ENCODE assay signal across 20 cellular contexts in genomic region chr11:72398058-72398758, GRCh38.
"Had no signal": no experiment of that assay in that cellular context is flagged by ENCODE, and none has a peak within 500 bp of the region (broad histone marks: within the 10 kb centered on the region; RNA-seq: fewer than 3 reads in every experiment).

No MANE protein-coding gene starts in this region.

- H3K4me2 ChIP-seq: hepatocyte had no signal

- H3K79me2 ChIP-seq: hepatocyte had no signal

- H3K4me3 ChIP-seq: body of pancreas, coronary artery, hepatocyte, spleen, upper lobe of left lung had no signal

- H2AFZ ChIP-seq: hepatocyte had no signal

- H3K4me1 ChIP-seq: body of pancreas, upper lobe of left lung had no signal

- H3K27ac ChIP-seq: body of pancreas, coronary artery, hepatocyte, spleen, upper lobe of left lung had no signal

- H3K27me3 ChIP-seq: body of pancreas, hepatocyte, spleen, upper lobe of left lung had no signal

- ATAC-seq: activated naive CD4-positive, alpha-beta T cell treated with anti-CD3 and anti-CD28 coated beads, Interleukin-2, amount 50 U/mL, for 72 hours; activated T-cell treated with anti-CD3 and anti-CD28 coated beads, Interleukin-2, amount 50 U/mL, for 4 hours; body of pancreas; left colon; natural killer cell; sciatic nerve had no signal

- H3K9me3 ChIP-seq: body of pancreas, spleen, upper lobe of left lung had no signal

- DNase-seq: activated CD4-positive, alpha-beta memory T cell treated with anti-CD3 and anti-CD28 coated beads for 36 hours; activated effector memory CD4-positive, alpha-beta T cell treated with anti-CD3 and anti-CD28 coated beads, Interleukin-2, amount 50 U/mL, for 16 hours; activated T-cell treated with anti-CD3 and anti-CD28 coated beads, Interleukin-2, amount 50 U/mL, for 4 hours; amniotic stem cell; body of pancreas; central memory CD4-positive, alpha-beta T cell; effector CD8-positive, alpha-beta T cell; left colon; natural killer cell; nucleus accumbens; spleen; stimulated activated CD4-positive, alpha-beta T cell treated with anti-CD3 and anti-CD28 coated beads, Interleukin-1b, Interleukin-23, amount 100 ng/mL, for 48 hours; stimulated activated naive CD4-positive, alpha-beta T cell; substantia nigra; upper lobe of left lung had no signal

- FAIRE-seq: frontal cortex had no signal
